ENCODE assay signal across 1 cellular context in genomic region chr16:28846080-28846932, GRCh38.
TF ChIP-seq lines count a peak whose summit lies in the region.

Gene TUFM, minus strand, starts transcription at chr16:28846348. Its CDS starts 79 bp downstream, at chr16:28846269.

TF ChIP-seq in HepG2, 621 proteins besides CTCF, POLR2A, EP300 and RAD21 (continued from another document and continues in another):
- TF ChIP-seq ZGPAT (CRISPR knock-in tag; IDR thresholded peaks at IDR 0.05) (peak; percentile 99), NR1H2 (CRISPR knock-in tag; IDR thresholded peaks at IDR 0.05; ENCODE audit: borderline replicate concordance, low read depth) (no peak), HMG20B (CRISPR knock-in tag; conservative IDR thresholded peaks at IDR 0.05) (peak; percentile 38; the same call in 1 of the 2 replicates), KDM1A (CRISPR knock-in tag; IDR thresholded peaks at IDR 0.05) (peak; percentile 94), PITX1 (CRISPR knock-in tag; IDR thresholded peaks at IDR 0.05) (peak; percentile 84; the same call in 1 of the 2 replicates), NR3C1 (CRISPR knock-in tag; IDR thresholded peaks at IDR 0.05) (no peak), DNMT1 (CRISPR knock-in tag; IDR thresholded peaks at IDR 0.05) (no peak; the same call in none of the 2 replicates), ZBTB38 (CRISPR knock-in tag; IDR thresholded peaks at IDR 0.05) (no peak; the same call in 1 of the 2 replicates), BATF2 (CRISPR knock-in tag; IDR thresholded peaks at IDR 0.05) (no peak), ATF7-NPFF (CRISPR knock-in tag; IDR thresholded peaks at IDR 0.05; ENCODE audit: low read depth) (peak; percentile 71; the same call in 1 of the 2 replicates), HNF4A (CRISPR knock-in tag; IDR thresholded peaks at IDR 0.05) (0 out of 2 replicates have a peak, but pooled peaks have one; percentile 4), TARDBP (CRISPR knock-in tag; IDR thresholded peaks at IDR 0.05) (peak; percentile 78), RBAK (CRISPR knock-in tag; IDR thresholded peaks at IDR 0.05) (no peak), FOXM1 (CRISPR knock-in tag; IDR thresholded peaks at IDR 0.05) (peak; percentile 81), TCF12 (IDR thresholded peaks at IDR 0.05) (no peak), TCF12 (CRISPR knock-in tag; IDR thresholded peaks at IDR 0.05) (peak; percentile 83; the same call in 1 of the 2 replicates), HNF1A (IDR thresholded peaks at IDR 0.05; ENCODE audit: low read depth) (no peak; the same call in 1 of the 2 replicates), HNF1A (CRISPR knock-in tag; IDR thresholded peaks at IDR 0.05; ENCODE audit: borderline replicate concordance) (peak; percentile 85; the same call in 1 of the 2 replicates), ZNF75D (CRISPR knock-in tag; IDR thresholded peaks at IDR 0.05; ENCODE audit: borderline replicate concordance) (no peak), ZNF737 (CRISPR knock-in tag; IDR thresholded peaks at IDR 0.05; ENCODE audit: borderline replicate concordance) (no peak), GATA4 (IDR thresholded peaks at IDR 0.05; ENCODE audit: borderline replicate concordance, low read depth) (no peak), TBX2 (CRISPR knock-in tag; IDR thresholded peaks at IDR 0.05; ENCODE audit: borderline replicate concordance) (peak; percentile 90), ZNF792 (CRISPR knock-in tag; IDR thresholded peaks at IDR 0.05) (peak; percentile 87), MTERF4 (CRISPR knock-in tag; IDR thresholded peaks at IDR 0.05) (peak; percentile 83), ZNF768 (CRISPR knock-in tag; IDR thresholded peaks at IDR 0.05) (peak; percentile 76; the same call in 1 of the 2 replicates), ARID3A (IDR thresholded peaks at IDR 0.05; ENCODE audit: low read depth, low read length) (peak; percentile 59; the same call in 1 of the 2 replicates), ZNF34 (CRISPR knock-in tag; IDR thresholded peaks at IDR 0.05; ENCODE audit: borderline replicate concordance) (0 out of 2 replicates have a peak, but pooled peaks have one; percentile 38), GATAD1 (CRISPR knock-in tag; IDR thresholded peaks at IDR 0.05) (peak; percentile 99), ZNF7 (CRISPR knock-in tag; IDR thresholded peaks at IDR 0.05) (0 out of 2 replicates have a peak, but pooled peaks have one; percentile 14), ZNF343 (CRISPR knock-in tag; IDR thresholded peaks at IDR 0.05) (peak; percentile 97), ZIK1 (CRISPR knock-in tag; IDR thresholded peaks at IDR 0.05; ENCODE audit: borderline replicate concordance, low read depth) (peak; percentile 73; the same call in 1 of the 2 replicates), ZMYM3 (CRISPR knock-in tag; IDR thresholded peaks at IDR 0.05) (peak; percentile 98), ZBED4 (CRISPR knock-in tag; IDR thresholded peaks at IDR 0.05; ENCODE audit: borderline replicate concordance) (peak; percentile 42; the same call in 1 of the 2 replicates), ZNF138 (CRISPR knock-in tag; IDR thresholded peaks at IDR 0.05; ENCODE audit: low read depth) (no peak; the same call in 1 of the 2 replicates), RXRA (CRISPR knock-in tag; IDR thresholded peaks at IDR 0.05) (peak; percentile 77; the same call in 1 of the 2 replicates), HNF4G (IDR thresholded peaks at IDR 0.05; ENCODE audit: borderline replicate concordance, low read depth, low read length) (no peak), HNF4G (CRISPR knock-in tag; IDR thresholded peaks at IDR 0.05; ENCODE audit: borderline replicate concordance, low read depth) (peak; percentile 82), MIXL1 (CRISPR knock-in tag; IDR thresholded peaks at IDR 0.05) (peak; percentile 91), HES4 (CRISPR knock-in tag; IDR thresholded peaks at IDR 0.05; ENCODE audit: borderline replicate concordance) (peak; percentile 67; the same call in 1 of the 2 replicates), KIAA2018 (CRISPR knock-in tag; IDR thresholded peaks at IDR 0.05; ENCODE audit: borderline replicate concordance) (peak; percentile 79; the same call in 1 of the 2 replicates), ZNF775 (CRISPR knock-in tag; IDR thresholded peaks at IDR 0.05; ENCODE audit: borderline replicate concordance) (no peak)
